9 cellular contexts compared by ENCODE assay signal in the genomic region with DNA sequence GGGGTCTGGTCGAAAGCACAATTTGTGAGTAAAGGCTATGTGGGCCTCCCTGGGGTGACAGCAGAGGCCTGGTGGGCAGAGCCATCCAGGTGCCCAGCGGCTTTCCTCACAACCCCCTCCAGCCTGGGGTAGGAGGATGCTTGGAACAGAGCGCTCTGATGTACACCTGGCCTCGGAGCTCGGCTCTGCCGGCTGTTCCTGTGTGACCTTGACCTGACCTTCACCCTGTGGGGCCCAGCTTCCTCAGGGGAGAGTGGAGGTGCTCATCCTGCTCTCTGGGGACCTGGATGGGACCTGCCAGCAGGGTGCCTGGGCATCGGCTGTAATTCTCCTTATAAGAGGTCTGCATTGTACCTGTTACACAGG. TPM values are rescaled to one million over a fixed set of nuclear protein-coding genes. Genes with fewer than 3 reads are reported as not detected.
A peak's percentile ranks its signal among the peaks of the same experiment; 100 is the strongest.
DNase-seq lines count a peak whose midpoint lies in the region; ATAC-seq and TF ChIP-seq lines count a peak whose summit lies in the region.
"Had no signal": no experiment of that assay in that cellular context is flagged by ENCODE, and none has a peak within 500 bp of the region (broad histone marks: within the 10 kb centered on the region; RNA-seq: fewer than 3 reads in every experiment).

No MANE protein-coding gene starts in this region.

- DNase-seq in stimulated activated naive CD8-positive, alpha-beta T cell treated with anti-CD3 and anti-CD28 coated beads, Interleukin-15, amount 100 ng/mL, for 72 hours, result no peak
- DNase-seq in stimulated activated naive CD8-positive, alpha-beta T cell treated with anti-CD3 and anti-CD28 coated beads, Interleukin-15, Interleukin-2, amounts not matched to agents 100 U/mL and 50 U/mL, for 24 hours, result no peak
- DNase-seq in RWPE2 (ENCODE audit: low spot score), result no peak
- DNase-seq in lower lobe of right lung, result no peak
- no peak for DNase-seq in DMS 273 treated with DMSO at 0.1 percent for 48 hours (lab: John Stamatoyannopoulos, UW)
- DNase-seq in immature natural killer cell, result no peak

- H3K36me3 Mint-ChIP-seq in immature natural killer cell, result no peaks in the 10 kb centered on the region

- no peak for ATAC-seq in stimulated activated naive CD8-positive, alpha-beta T cell treated with anti-CD3 and anti-CD28 coated beads, Interleukin-15, amount 100 ng/mL, for 72 hours
- no peak for ATAC-seq in stimulated activated naive CD8-positive, alpha-beta T cell treated with anti-CD3 and anti-CD28 coated beads, Interleukin-15, Interleukin-2, amounts not matched to agents 100 U/mL and 50 U/mL, for 24 hours
- ATAC-seq in RWPE2 (ENCODE audit: low read depth), result no peak
- no peak for ATAC-seq in lower lobe of right lung
- ATAC-seq in HG03378 (IDR thresholded peaks at IDR 0.05; ENCODE audit: unreplicated experiment), result no peak
- ATAC-seq in HG03432 (IDR thresholded peaks at IDR 0.05; ENCODE audit: unreplicated experiment), result no peak

- peaks cover 43% of the 10 kb centered on the region for H3K27me3 Mint-ChIP-seq in stimulated activated naive CD8-positive, alpha-beta T cell treated with anti-CD3 and anti-CD28 coated beads, Interleukin-15, amount 100 ng/mL, for 72 hours
- H3K27me3 Mint-ChIP-seq in immature natural killer cell (ENCODE audit: low read depth in 3 of 3), result peaks cover 4 to 12% (median 12%) of the 10 kb centered on the region in 3 donors

- H3K27ac ChIP-seq in RWPE2 (ENCODE audit: poor library complexity, severe bottlenecking), result no peak overlapping the region
- no peak overlapping the region for H3K27ac ChIP-seq in lower lobe of right lung
- H3K27ac ChIP-seq: psoas muscle had no signal

- H3K36me3 ChIP-seq in RWPE2 (ENCODE audit: low read depth) (no peaks in the 10 kb centered on the region), lower lobe of right lung (no peaks in the 10 kb centered on the region)

- peak; percentile 76 for TF ChIP-seq CTCF in RWPE2 (IDR thresholded peaks at IDR 0.05; ENCODE audit: poor library complexity, severe bottlenecking)
- TF ChIP-seq CTCF in lower lobe of right lung (IDR thresholded peaks at IDR 0.05), result peak; percentile 8

- H3K27ac Mint-ChIP-seq in stimulated activated naive CD8-positive, alpha-beta T cell treated with anti-CD3 and anti-CD28 coated beads, Interleukin-15, amount 100 ng/mL, for 72 hours, result no peak overlapping the region
- no peak overlapping the region for H3K27ac Mint-ChIP-seq in immature natural killer cell

- peaks cover 34% of the 10 kb centered on the region for H3K4me1 Mint-ChIP-seq in stimulated activated naive CD8-positive, alpha-beta T cell treated with anti-CD3 and anti-CD28 coated beads, Interleukin-15, amount 100 ng/mL, for 72 hours
- peaks cover 22% of the 10 kb centered on the region in 2 donors for H3K4me1 Mint-ChIP-seq in immature natural killer cell

- no peaks in the 10 kb centered on the region for H3K9me3 ChIP-seq in RWPE2 (ENCODE audit: severe bottlenecking)
- H3K9me3 ChIP-seq in lower lobe of right lung, result no peaks in the 10 kb centered on the region
- H3K9me3 ChIP-seq: psoas muscle had no signal

- H3K27me3 ChIP-seq in RWPE2 (ENCODE audit: insufficient read depth, poor library complexity, severe bottlenecking) (peaks cover 5% of the 10 kb centered on the region), lower lobe of right lung (ENCODE audit: low read depth) (peaks cover 19% of the 10 kb centered on the region)

- H3K9me3 Mint-ChIP-seq in stimulated activated naive CD8-positive, alpha-beta T cell treated with anti-CD3 and anti-CD28 coated beads, Interleukin-15, amount 100 ng/mL, for 72 hours, result no peaks in the 10 kb centered on the region
- H3K9me3 Mint-ChIP-seq in immature natural killer cell, result no peaks in the 10 kb centered on the region

- intact Hi-C loops in lower lobe of right lung (cut with DNase I), result no loop called here

- peak overlapping the region; percentile 37 to 80 for H3K4me3 Mint-ChIP-seq in stimulated activated naive CD8-positive, alpha-beta T cell treated with anti-CD3 and anti-CD28 coated beads, Interleukin-15, amount 100 ng/mL, for 72 hours
- peak overlapping the region in 2 of 5 donors; percentile 38 to 60 for H3K4me3 Mint-ChIP-seq in immature natural killer cell

- H3K4me1 ChIP-seq in RWPE2 (ENCODE audit: insufficient read depth, poor library complexity, severe bottlenecking), result peaks cover 4% of the 10 kb centered on the region
- peaks cover 10% of the 10 kb centered on the region for H3K4me1 ChIP-seq in lower lobe of right lung
- H3K4me1 ChIP-seq: psoas muscle had no signal

- H3K4me3 ChIP-seq in RWPE2 (ENCODE audit: severe bottlenecking) (no peak overlapping the region), lower lobe of right lung (peak overlapping the region; percentile 67)

RNA-seq across cellular contexts. Expression of a gene that starts 28.9 kb away (rescaled TPM):
- total RNA-seq in lower lobe of right lung, result 0.68 TPM
- polyA plus RNA-seq in immature natural killer cell, result under 1 TPM in 1 of 3 donors, not detected in 2; 0.27 TPM

RNA-seq across cellular contexts. Expression of a gene that starts 32.5 kb away (rescaled TPM):
- 36.4 TPM for total RNA-seq in lower lobe of right lung
- 10 to 100 TPM; 14.8 to 27.6 (median 17.6) TPM for polyA plus RNA-seq in immature natural killer cell
